ENCODE assay signal across 22 cellular contexts in genomic region chr3:189720746-189721426, GRCh38.
A peak's percentile ranks its signal among the peaks of the same experiment; 100 is the strongest.
DNase-seq lines count a peak whose midpoint lies in the region; ATAC-seq and TF ChIP-seq lines count a peak whose summit lies in the region.
"Had no signal": no experiment of that assay in that cellular context is flagged by ENCODE, and none has a peak within 500 bp of the region (broad histone marks: within the 10 kb centered on the region; RNA-seq: fewer than 3 reads in every experiment).

No MANE protein-coding gene starts in this region.

- CTCF ChIA-PET in WTC11 (lab: Charles Lee), result no interaction called here

- H3K27ac ChIP-seq in transverse colon, result no peak overlapping the region
- H3K27ac ChIP-seq: BLaER1 treated with 17β-estradiol and CSF1 and Interleukin-3, amounts not matched to agents 10 nM and 100 nM; brain microvascular endothelial cell; colonic mucosa; heart right ventricle had no signal

- H3K9me3 ChIP-seq in transverse colon, result no peaks in the 10 kb centered on the region
- H3K9me3 ChIP-seq: BLaER1 treated with 17β-estradiol and CSF1 and Interleukin-3, amounts not matched to agents 10 nM and 100 nM; colonic mucosa; heart right ventricle had no signal

- no peak overlapping the region for H3K4me3 ChIP-seq in transverse colon
- H3K4me3 ChIP-seq: BLaER1 treated with 17β-estradiol and CSF1 and Interleukin-3, amounts not matched to agents 10 nM and 100 nM; colonic mucosa; heart right ventricle had no signal

- H3K36me3 Mint-ChIP-seq in WTC11, result no peaks in the 10 kb centered on the region
- H3K36me3 Mint-ChIP-seq: immature natural killer cell, T-cell had no signal

- 77 to 83% methylated on average over 4 to 5 of the region's 5 CpGs for WGBS in transverse colon (ENCODE audit: low coverage in 1 of 2), 2 donors

- peaks cover 12% of the 10 kb centered on the region for H3K4me1 Mint-ChIP-seq in WTC11
- H3K4me1 Mint-ChIP-seq: activated CD4-positive, alpha-beta T cell treated with anti-CD3 and anti-CD28 coated beads, Interleukin-2, amount 10 ng/mL, durations not matched to agents 7 days and 5 days; immature natural killer cell; T-cell had no signal

- in situ Hi-C loops in transverse colon (cut with MboI; ENCODE audit: low pct_ligation_motif_present in 1 of 4, low pct_unique_long_range_greater_than_20kb in 1 of 4, low sequenced_read_pairs in 3 of 4), result no loop called here

- H3K27me3 ChIP-seq in transverse colon, result no peaks in the 10 kb centered on the region
- H3K27me3 ChIP-seq: BLaER1 treated with 17β-estradiol and CSF1 and Interleukin-3, amounts not matched to agents 10 nM and 100 nM; brain microvascular endothelial cell; colonic mucosa; heart right ventricle had no signal

- H3K36me3 ChIP-seq in transverse colon, result no peaks in the 10 kb centered on the region
- H3K36me3 ChIP-seq: BLaER1 treated with 17β-estradiol and CSF1 and Interleukin-3, amounts not matched to agents 10 nM and 100 nM; brain microvascular endothelial cell; colonic mucosa; heart right ventricle had no signal

- H3K27me3 Mint-ChIP-seq in WTC11 (ENCODE audit: low read depth), result no peaks in the 10 kb centered on the region; the same call in 1 of the 2 replicates
- H3K27me3 Mint-ChIP-seq: T-cell had no signal

- ATAC-seq in left colon (peak; percentile 88), WTC11 (no peak)
- ATAC-seq: heart right ventricle, T-cell had no signal

- POLR2A ChIA-PET in WTC11 (lab: Charles Lee), result no interaction called here

- H3K9me3 Mint-ChIP-seq in WTC11, result no peaks in the 10 kb centered on the region
- H3K9me3 Mint-ChIP-seq: activated CD4-positive, alpha-beta T cell treated with anti-CD3 and anti-CD28 coated beads, Interleukin-2, amount 10 ng/mL, durations not matched to agents 7 days and 5 days; endodermal cell; T-cell had no signal

- TF ChIP-seq POLR2A in transverse colon (IDR thresholded peaks at IDR 0.05), result no peak

- no peak for TF ChIP-seq EP300 in transverse colon (IDR thresholded peaks at IDR 0.05; ENCODE audit: low read depth)

- H3K4me1 ChIP-seq in transverse colon, result no peaks in the 10 kb centered on the region
- H3K4me1 ChIP-seq: colonic mucosa, heart right ventricle had no signal

- no peak overlapping the region for H3K4me3 Mint-ChIP-seq in WTC11
- H3K4me3 Mint-ChIP-seq: activated CD4-positive, alpha-beta T cell treated with anti-CD3 and anti-CD28 coated beads, Interleukin-2, amount 10 ng/mL, durations not matched to agents 7 days and 5 days; endodermal cell; immature natural killer cell; T-cell had no signal

- TF ChIP-seq CTCF in transverse colon (IDR thresholded peaks at IDR 0.05), result no peak
- no peak for TF ChIP-seq CTCF in WTC11 (IDR thresholded peaks at IDR 0.05)

- DNase-seq in SIG-M5 treated with dmso at 0.1 percent for 504 hours (lab: John Stamatoyannopoulos, UW; ENCODE audit: unreplicated experiment) (peak; percentile 8), SIG-M5 (lab: John Stamatoyannopoulos, UW) (no peak), NOMO-1 treated with dmso at 0.1 percent for 144 hours (lab: John Stamatoyannopoulos, UW; ENCODE audit: unreplicated experiment) (peak; percentile 57), left colon (peak in 1 of 2 donors; percentile 11), transverse colon (peak; percentile 14), NCI-H2171 treated with DMSO at 0.1 percent for 48 hours (lab: John Stamatoyannopoulos, UW) (no peak), WTC11 (ENCODE audit: low spot score) (no peak), NCI-H1694 treated with DMSO at 0.1 percent for 48 hours (lab: John Stamatoyannopoulos, UW) (no peak)
- DNase-seq: activated CD4-positive, alpha-beta T cell treated with anti-CD3 and anti-CD28 coated beads, Interleukin-2, amount 10 ng/mL, durations not matched to agents 7 days and 5 days; activated CD8-positive, alpha-beta memory T cell treated with anti-CD3 and anti-CD28 coated beads, Interleukin-2, amount 50 U/mL, for 4 hours; activated effector memory CD4-positive, alpha-beta T cell treated with Interleukin-2 at 50 U/mL for 16 hours; brain microvascular endothelial cell; colonic mucosa; endodermal cell; heart right ventricle; immature natural killer cell; NCI-H1436 treated with DMSO at 0.1 percent for 48 hours; NCI-H226; Right ventricle myocardium superior; stimulated activated CD4-positive, alpha-beta T cell treated with anti-CD3 and anti-CD28 coated beads, Interleukin-15, amount 100 ng/mL, for 24 hours; T-cell had no signal

- intact Hi-C loops in left colon (cut with DNase I, micrococcal nuclease) (no loop called here), transverse colon (cut with DNase I; ENCODE audit: low total_unique reads) (no loop called here)

- H3K27ac Mint-ChIP-seq in WTC11, result no peak overlapping the region
- H3K27ac Mint-ChIP-seq: activated CD4-positive, alpha-beta T cell treated with anti-CD3 and anti-CD28 coated beads, Interleukin-2, amount 10 ng/mL, durations not matched to agents 7 days and 5 days; endodermal cell; immature natural killer cell; T-cell had no signal

TF ChIP-seq in WTC11, 78 proteins besides CTCF, POLR2A, EP300 and RAD21:
- TF ChIP-seq CBFB (CRISPR knock-in tag; IDR thresholded peaks at IDR 0.05; ENCODE audit: low read depth), result no peak
- TF ChIP-seq ZBTB43 (CRISPR knock-in tag; IDR thresholded peaks at IDR 0.05), result no peak
- TF ChIP-seq JAZF1 (CRISPR knock-in tag; IDR thresholded peaks at IDR 0.05), result no peak
- TF ChIP-seq ZNF671 (CRISPR knock-in tag; IDR thresholded peaks at IDR 0.05), result no peak
- no peak for TF ChIP-seq ZSCAN18 (CRISPR knock-in tag; IDR thresholded peaks at IDR 0.05)
- no peak for TF ChIP-seq KAT7 (CRISPR knock-in tag; IDR thresholded peaks at IDR 0.05; ENCODE audit: borderline replicate concordance)
- no peak for TF ChIP-seq IRF2 (CRISPR knock-in tag; IDR thresholded peaks at IDR 0.05; ENCODE audit: borderline replicate concordance, low read depth)
- TF ChIP-seq ATF6 (CRISPR knock-in tag; IDR thresholded peaks at IDR 0.05), result no peak
- TF ChIP-seq RELA (CRISPR knock-in tag; IDR thresholded peaks at IDR 0.05; ENCODE audit: borderline replicate concordance), result no peak
- no peak for TF ChIP-seq MAX (CRISPR knock-in tag; IDR thresholded peaks at IDR 0.05)
- no peak for TF ChIP-seq FOXJ3 (CRISPR knock-in tag; IDR thresholded peaks at IDR 0.05; ENCODE audit: borderline replicate concordance)
- TF ChIP-seq TCF7 (CRISPR knock-in tag; IDR thresholded peaks at IDR 0.05; ENCODE audit: low read depth), result no peak
- no peak for TF ChIP-seq ESRRA (CRISPR knock-in tag; IDR thresholded peaks at IDR 0.05; ENCODE audit: borderline replicate concordance)
- TF ChIP-seq FOXP1 (CRISPR knock-in tag; IDR thresholded peaks at IDR 0.05; ENCODE audit: borderline replicate concordance), result no peak
- TF ChIP-seq RORB (CRISPR knock-in tag; IDR thresholded peaks at IDR 0.05), result no peak
- no peak for TF ChIP-seq E2F5 (CRISPR knock-in tag; IDR thresholded peaks at IDR 0.05)
- TF ChIP-seq ZNF121 (CRISPR knock-in tag; IDR thresholded peaks at IDR 0.05), result no peak

Comparison
In these comparisons a context has a peak if more than half of its experiments do, and no peak if none do; other contexts are left out.
1. DNase-seq: peak in SIG-M5 treated with dmso at 0.1 percent for 504 hours (single experiment), NOMO-1 treated with dmso at 0.1 percent for 144 hours (single experiment) and transverse colon (single experiment); none in SIG-M5 (single experiment), NCI-H2171 treated with DMSO at 0.1 percent for 48 hours (single experiment), WTC11 (single experiment) and NCI-H1694 treated with DMSO at 0.1 percent for 48 hours (single experiment).